Comparison of ENCODE assay signal across 18 cellular contexts in the genomic region with DNA sequence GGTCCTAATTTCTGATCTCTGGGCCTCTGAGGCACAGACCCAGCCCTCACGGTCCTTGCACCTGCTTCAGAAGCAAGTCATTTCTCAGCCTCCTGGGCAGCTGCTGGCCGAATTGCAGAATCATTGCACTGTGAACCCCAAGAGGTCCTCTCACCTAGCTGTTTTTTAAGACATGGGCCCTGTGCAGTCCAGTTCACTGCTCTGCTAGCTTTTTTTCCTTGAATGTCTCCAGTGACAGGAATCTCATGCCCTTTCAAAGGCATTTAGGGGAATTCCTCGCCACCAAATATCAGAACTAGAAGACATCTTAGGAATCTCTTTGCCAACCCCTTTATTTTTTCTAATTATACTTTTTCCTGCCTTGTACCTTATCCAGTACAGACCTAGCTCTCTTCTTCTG. TPM values are rescaled to one million over a fixed set of nuclear protein-coding genes. Genes with fewer than 3 reads are reported as not detected.
DNase-seq lines count a peak whose midpoint lies in the region; ATAC-seq and TF ChIP-seq lines count a peak whose summit lies in the region.
"Had no signal": no experiment of that assay in that cellular context is flagged by ENCODE, and none has a peak within 500 bp of the region (broad histone marks: within the 10 kb centered on the region; RNA-seq: fewer than 3 reads in every experiment).

No MANE protein-coding gene starts in this region.

- no peak for TF ChIP-seq POLR2A in Peyer's patch (IDR thresholded peaks at IDR 0.05)

- no peak overlapping the region for H3K4me3 Mint-ChIP-seq in stimulated activated memory B cell treated with anti-CD40 and anti-IgM and Interleukin-4, amounts not matched to agents 10 μg/mL and 1 μg/mL and 100 μg/mL, for 72 hours
- H3K4me3 Mint-ChIP-seq: CD4-positive, alpha-beta T cell; GM23338 had no signal

- no peaks in the 10 kb centered on the region for H3K27me3 ChIP-seq in Peyer's patch

- peaks cover 0 to under 1% (median 0%) of the 10 kb centered on the region in 4 donors for H3K4me1 ChIP-seq in Peyer's patch
- H3K4me1 ChIP-seq: A549, Caco-2 had no signal

- DNase-seq in activated CD8-positive, alpha-beta memory T cell treated with anti-CD3 and anti-CD28 coated beads, Interleukin-2, amount 50 U/mL, for 48 hours = peak; percentile 18
- DNase-seq in activated CD8-positive, alpha-beta memory T cell treated with anti-CD3 and anti-CD28 coated beads for 24 hours = no peak
- DNase-seq in Peyer's patch (peak in 2 of 3 donors; percentile 30 to 32), sciatic nerve (ENCODE audit: low spot score) (peak; percentile 38), cortex of kidney (lab: John Stamatoyannopoulos, UW) (no peak)
- no peak for DNase-seq in activated naive CD4-positive, alpha-beta T cell treated with Interleukin-2 at 50 U/mL for 16 hours
- DNase-seq: AML-193; Caco-2; CD4-positive, alpha-beta T cell; GDM1; HCEC 1CT had no signal

- ATAC-seq in sciatic nerve (no peak), GM21423 (IDR thresholded peaks at IDR 0.05; ENCODE audit: unreplicated experiment) (no peak)
- peak; percentile 10 for ATAC-seq in stimulated activated memory B cell treated with anti-CD40 and anti-IgM and Interleukin-4, amounts not matched to agents 10 μg/mL and 1 μg/mL and 100 μg/mL, for 72 hours
- ATAC-seq: A549, GM23338, HepG2 had no signal

- peaks cover 16% of the 10 kb centered on the region for H3K4me1 Mint-ChIP-seq in stimulated activated memory B cell treated with anti-CD40 and anti-IgM and Interleukin-4, amounts not matched to agents 10 μg/mL and 1 μg/mL and 100 μg/mL, for 72 hours

- H3K36me3 ChIP-seq in Peyer's patch = no peaks in the 10 kb centered on the region

- peaks cover 15% of the 10 kb centered on the region for H3K27me3 Mint-ChIP-seq in stimulated activated memory B cell treated with anti-CD40 and anti-IgM and Interleukin-4, amounts not matched to agents 10 μg/mL and 1 μg/mL and 100 μg/mL, for 72 hours
- H3K27me3 Mint-ChIP-seq: CD4-positive, alpha-beta T cell had no signal

- H3K4me3 ChIP-seq in Peyer's patch = no peak overlapping the region
- H3K4me3 ChIP-seq: A549, GM23338 had no signal

- intact Hi-C loops in sciatic nerve (cut with DNase I) = no loop called here

- H3K27ac Mint-ChIP-seq in stimulated activated memory B cell treated with anti-CD40 and anti-IgM and Interleukin-4, amounts not matched to agents 10 μg/mL and 1 μg/mL and 100 μg/mL, for 72 hours = peak overlapping the region; percentile 33
- H3K27ac Mint-ChIP-seq: CD4-positive, alpha-beta T cell; GM23338 had no signal

- no peaks in the 10 kb centered on the region for H3K36me3 Mint-ChIP-seq in stimulated activated memory B cell treated with anti-CD40 and anti-IgM and Interleukin-4, amounts not matched to agents 10 μg/mL and 1 μg/mL and 100 μg/mL, for 72 hours

- no peak for TF ChIP-seq CTCF in Peyer's patch (IDR thresholded peaks at IDR 0.05)

- no peaks in the 10 kb centered on the region for H3K9me3 Mint-ChIP-seq in stimulated activated memory B cell treated with anti-CD40 and anti-IgM and Interleukin-4, amounts not matched to agents 10 μg/mL and 1 μg/mL and 100 μg/mL, for 72 hours
- H3K9me3 Mint-ChIP-seq: CD4-positive, alpha-beta T cell; GM23338 had no signal

- no peak overlapping the region for H3K27ac ChIP-seq in Peyer's patch
- H3K27ac ChIP-seq: 22Rv1, A549, C4-2B had no signal

- no peaks in the 10 kb centered on the region for H3K9me3 ChIP-seq in Peyer's patch
- H3K9me3 ChIP-seq: A549, Caco-2 had no signal

RNA-seq across cellular contexts. Expression of gene TP53I11, which starts 35.6 kb away (rescaled TPM):
- total RNA-seq in Peyer's patch (100 to 1,000 TPM in 1 of 4 donors, 10 to 100 TPM in 3; 48.0 to 152 (median 69.9) TPM), sciatic nerve (101 TPM)
- total RNA-seq: HepG2 had no signal

Comparison
In these comparisons a context has a peak if more than half of its experiments do, and no peak if none do; other contexts are left out.
1. DNase-seq: peak in activated CD8-positive, alpha-beta memory T cell treated with anti-CD3 and anti-CD28 coated beads, Interleukin-2, amount 50 U/mL, for 48 hours (single experiment), Peyer's patch (2 of 3) and sciatic nerve (single experiment); none in activated CD8-positive, alpha-beta memory T cell treated with anti-CD3 and anti-CD28 coated beads for 24 hours (single experiment), cortex of kidney (single experiment) and activated naive CD4-positive, alpha-beta T cell treated with Interleukin-2 at 50 U/mL for 16 hours (single experiment).